21 cellular contexts compared by ENCODE assay signal in genomic region chr14:84579292-84579691, GRCh38.
A peak's percentile ranks its signal among the peaks of the same experiment; 100 is the strongest.
DNase-seq lines count a peak whose midpoint lies in the region; ATAC-seq, FAIRE-seq and TF ChIP-seq lines count a peak whose summit lies in the region.
"Had no signal": no experiment of that assay in that cellular context is flagged by ENCODE, and none has a peak within 500 bp of the region (broad histone marks: within the 10 kb centered on the region; RNA-seq: fewer than 3 reads in every experiment).

No MANE protein-coding gene starts in this region.

- H4K91ac ChIP-seq in H1 (replicated peaks; ENCODE audit: insufficient read length, low read length) = no peak overlapping the region

- TF ChIP-seq CTCF in H1 (IDR thresholded peaks at IDR 0.05; ENCODE audit: control extremely low read depth in 1 of 3, insufficient read depth in 1 of 3, low read depth in 1 of 3, low read length in 3 of 3) (no peak), omental fat pad (IDR thresholded peaks at IDR 0.05) (no peak)

- H3K4ac ChIP-seq in H1 (replicated peaks; ENCODE audit: insufficient read length, low read depth, low read length) = no peak overlapping the region

- no peak overlapping the region for H2BK20ac ChIP-seq in H1 (ENCODE audit: low read length)

- H3K23ac ChIP-seq in H1 (ENCODE audit: insufficient read length) = no peak overlapping the region

- no peak overlapping the region for H2BK12ac ChIP-seq in H1 (ENCODE audit: low read depth, low read length)

- TF ChIP-seq POLR2A in H1 (IDR thresholded peaks at IDR 0.05; ENCODE audit: control extremely low read depth in 1 of 2, low read depth in 2 of 2, low read length in 2 of 2) = no peak

- no peak overlapping the region for H3K18ac ChIP-seq in H1 (ENCODE audit: extremely low read depth, low read length)

- ATAC-seq in omental fat pad (ENCODE audit: low FRiP score) (peak; percentile 28), GM21367 (IDR thresholded peaks at IDR 0.05; ENCODE audit: unreplicated experiment) (no peak)

- TF ChIP-seq EP300 in H1 (IDR thresholded peaks at IDR 0.05; ENCODE audit: borderline replicate concordance in 1 of 2, low read depth in 2 of 2, low read length in 2 of 2) = no peak

- H3K4me3 ChIP-seq in MG63 = no peak overlapping the region
- no peak overlapping the region for H3K4me3 ChIP-seq in H1 (ENCODE audit: extremely low read depth in 1 of 4, insufficient read depth in 2 of 4, low read depth in 3 of 4, low read length in 4 of 4)
- H3K4me3 ChIP-seq: BLaER1 treated with 17β-estradiol and CSF1 and Interleukin-3, amounts not matched to agents 10 nM and 100 nM had no signal

- H3K79me1 ChIP-seq in H1 (ENCODE audit: low read depth, low read length) = no peaks in the 10 kb centered on the region

- peak overlapping the region; percentile 65; the same call in 1 of the 2 replicates for H4K8ac ChIP-seq in H1 (ENCODE audit: extremely low read depth, insufficient read depth, low read length)

- H2BK15ac ChIP-seq in H1 (ENCODE audit: low read length) = no peak overlapping the region

- H2BK5ac ChIP-seq in H1 (ENCODE audit: low read depth, low read length) = no peak overlapping the region

- H4K5ac ChIP-seq in H1 (ENCODE audit: insufficient read length, low read depth, low read length) = no peak overlapping the region

- H2AK5ac ChIP-seq in H1 (ENCODE audit: low read depth, low read length) = no peak overlapping the region

- no peaks in the 10 kb centered on the region; a peak in 1 of 7 replicates for H3K4me1 ChIP-seq in H1 (replicated peaks in 1 of 4; ENCODE audit: control insufficient read depth in 3 of 4, insufficient read depth in 4 of 4, low read length in 3 of 4)
- H3K4me1 ChIP-seq: BLaER1 treated with 17β-estradiol and CSF1 and Interleukin-3, amounts not matched to agents 10 nM and 100 nM had no signal

- no peaks in the 10 kb centered on the region for H3K9me3 ChIP-seq in MG63
- H3K9me3 ChIP-seq in H1 (ENCODE audit: insufficient read depth in 2 of 2, low read depth in 1 of 2, low read length in 1 of 2) = no peaks in the 10 kb centered on the region

- no peaks in the 10 kb centered on the region for H3K79me2 ChIP-seq in H1 (ENCODE audit: control insufficient read depth in 1 of 2, insufficient read depth in 2 of 2, low read length in 2 of 2)

- no peak overlapping the region for H3K27ac ChIP-seq in H1 (ENCODE audit: low read depth, low read length)
- H3K27ac ChIP-seq: BLaER1 treated with 17β-estradiol and CSF1 and Interleukin-3, amounts not matched to agents 10 nM and 100 nM had no signal

- no peak for FAIRE-seq in H1 (lab: Jason Lieb, UNC)
- FAIRE-seq: G401.6, GM12891 had no signal

- H3K27me3 ChIP-seq in MG63 = no peaks in the 10 kb centered on the region
- no peaks in the 10 kb centered on the region for H3K27me3 ChIP-seq in H1 (replicated peaks in 1 of 4; ENCODE audit: control insufficient read depth in 3 of 4, extremely low read depth in 1 of 4, insufficient read depth in 3 of 4, low read length in 3 of 4)
- H3K27me3 ChIP-seq: BLaER1 treated with 17β-estradiol and CSF1 and Interleukin-3, amounts not matched to agents 10 nM and 100 nM had no signal

- H3K23me2 ChIP-seq in H1 (ENCODE audit: low read depth, low read length) = no peaks in the 10 kb centered on the region

- H2AFZ ChIP-seq in H1 (ENCODE audit: low read length) = no peak overlapping the region

- H3K36me3 ChIP-seq in MG63 (no peaks in the 10 kb centered on the region), H1 (ENCODE audit: control insufficient read depth in 2 of 4, insufficient read depth in 4 of 4, low read length in 3 of 4) (no peaks in the 10 kb centered on the region)
- H3K36me3 ChIP-seq: BLaER1 treated with 17β-estradiol and CSF1 and Interleukin-3, amounts not matched to agents 10 nM and 100 nM had no signal

- no peak overlapping the region for H2BK120ac ChIP-seq in H1 (replicated peaks; ENCODE audit: low read depth, low read length)

- peak; percentile 1 for DNase-seq in A172 (ENCODE audit: low spot score)
- DNase-seq in MG63 = peak; percentile 32
- DNase-seq in H1 (ENCODE audit: low read depth in 1 of 2, low spot score in 2 of 2) = no peak
- DNase-seq in omental fat pad (ENCODE audit: low spot score) = no peak
- no peak for DNase-seq in SW 1271 (lab: John Stamatoyannopoulos, UW)
- no peak for DNase-seq in activated naive CD4-positive, alpha-beta T cell treated with Interleukin-2 at 50 U/mL for 16 hours
- DNase-seq: 8988T; ACHN; Calu3; CD4-positive, CD25-positive, alpha-beta regulatory T cell; DMS 273 treated with DMSO at 0.1 percent for 48 hours; DMS79 treated with DMSO at 0.1 percent for 48 hours; EL; HCEC 1CT; HFFc6; IMR-90; KBM-7 had no signal

- no peaks in the 10 kb centered on the region for H4K20me1 ChIP-seq in H1 (replicated peaks in 1 of 2; ENCODE audit: control insufficient read depth in 1 of 2, insufficient read depth in 2 of 2, low read length in 2 of 2)
- H4K20me1 ChIP-seq: BLaER1 treated with 17β-estradiol and CSF1 and Interleukin-3, amounts not matched to agents 10 nM and 100 nM had no signal

- H3K14ac ChIP-seq in H1 (ENCODE audit: insufficient read length) = no peak overlapping the region

- H3K56ac ChIP-seq in H1 (replicated peaks; ENCODE audit: insufficient read length, low read depth, low read length) = no peak overlapping the region

- no peak overlapping the region for H3K4me2 ChIP-seq in H1 (ENCODE audit: insufficient read depth in 1 of 2, low read depth in 2 of 2, low read length in 2 of 2)
- H3K4me2 ChIP-seq: BLaER1 treated with 17β-estradiol and CSF1 and Interleukin-3, amounts not matched to agents 10 nM and 100 nM had no signal

- CTCF ChIA-PET in H1 (lab: Charles Lee; ENCODE audit: partially characterized antibody) = no interaction called here

- no peak for TF ChIP-seq RAD21 in H1 (IDR thresholded peaks at IDR 0.05 in 1 of 2, conservative IDR thresholded peaks at IDR 0.05 in 1 of 2; ENCODE audit: low read depth in 2 of 2, low read length in 2 of 2)

- POLR2A ChIA-PET in H1 (lab: Charles Lee; ENCODE audit: partially characterized antibody) = no interaction called here

- H3K9ac ChIP-seq in H1 (replicated peaks in 1 of 4; ENCODE audit: extremely low read depth in 1 of 4, low read depth in 3 of 4, low read length in 3 of 4) = no peak overlapping the region
- H3K9ac ChIP-seq: BLaER1 treated with 17β-estradiol and CSF1 and Interleukin-3, amounts not matched to agents 10 nM and 100 nM had no signal

- WGBS in H1 (ENCODE audit: extremely low coverage in 1 of 2, insufficient coverage in 1 of 2, insufficient read length in 1 of 2, insufficient replicate concordance in 2 of 2, low coverage in 1 of 2, low lambda C conversion rate in 2 of 2, missing lambda C conversion rate in 1 of 2), 2 experiments = 100% methylated on average over 3 of the region's 3 CpGs; no CpG with 5 or more reads in 1 of the 2 experiments

TF ChIP-seq in H1, 55 proteins besides CTCF, POLR2A, EP300 and RAD21:
- no peak for TF ChIP-seq MAX (IDR thresholded peaks at IDR 0.05)
- no peak for TF ChIP-seq KDM5A (IDR thresholded peaks at IDR 0.05; ENCODE audit: low read length)
- TF ChIP-seq RXRA (IDR thresholded peaks at IDR 0.05; ENCODE audit: insufficient read depth, low read depth, low read length) = no peak
- TF ChIP-seq SUZ12 (IDR thresholded peaks at IDR 0.05; ENCODE audit: low read length) = no peak
- TF ChIP-seq SIX5 (IDR thresholded peaks at IDR 0.05; ENCODE audit: low read depth, low read length) = no peak
- no peak for TF ChIP-seq SIRT6 (IDR thresholded peaks at IDR 0.05; ENCODE audit: low read length)
- no peak for TF ChIP-seq GABPA (IDR thresholded peaks at IDR 0.05; ENCODE audit: borderline replicate concordance, insufficient read depth, low read length)
- no peak for TF ChIP-seq RNF2 (IDR thresholded peaks at IDR 0.05; ENCODE audit: borderline replicate concordance, low read depth, low read length, missing control alignments, poor library complexity, severe bottlenecking)
- no peak for TF ChIP-seq CEBPB (IDR thresholded peaks at IDR 0.05; ENCODE audit: low read depth, low read length)
- no peak for TF ChIP-seq HDAC2 (IDR thresholded peaks at IDR 0.05; ENCODE audit: borderline replicate concordance in 1 of 2, low read depth in 2 of 2, low read length in 2 of 2)
- TF ChIP-seq NANOG (IDR thresholded peaks at IDR 0.05; ENCODE audit: insufficient read depth, low read depth, low read length, poor library complexity, severe bottlenecking) = no peak
- TF ChIP-seq HDAC6 (IDR thresholded peaks at IDR 0.05; ENCODE audit: low read depth, low read length) = no peak
- TF ChIP-seq SIN3A (conservative IDR thresholded peaks at IDR 0.05 in 1 of 2, IDR thresholded peaks at IDR 0.05 in 1 of 2; ENCODE audit: low read depth in 1 of 2, low read length in 2 of 2) = no peak
- no peak for TF ChIP-seq NRF1 (IDR thresholded peaks at IDR 0.05; ENCODE audit: low read depth, low read length)
- TF ChIP-seq USF2 (IDR thresholded peaks at IDR 0.05; ENCODE audit: low read length) = no peak
- TF ChIP-seq ASH2L (IDR thresholded peaks at IDR 0.05; ENCODE audit: low read length) = no peak
- TF ChIP-seq FOSL1 (IDR thresholded peaks at IDR 0.05; ENCODE audit: insufficient read depth, low read depth, low read length) = no peak

Comparison
In these comparisons a context has a peak if more than half of its experiments do, and no peak if none do; other contexts are left out.
1. DNase-seq: peak in A172 (single experiment) and MG63 (single experiment); none in H1 (0 of 2), omental fat pad (single experiment), SW 1271 (0 of 2) and activated naive CD4-positive, alpha-beta T cell treated with Interleukin-2 at 50 U/mL for 16 hours (single experiment).